Comparison of ENCODE assay signal across 15 cellular contexts in genomic region chr18:12862874-12863482, GRCh38. TPM values are rescaled to one million over a fixed set of nuclear protein-coding genes. Genes with fewer than 3 reads are reported as not detected.
A peak's percentile ranks its signal among the peaks of the same experiment; 100 is the strongest.
DNase-seq lines count a peak whose midpoint lies in the region; ATAC-seq and TF ChIP-seq lines count a peak whose summit lies in the region.
"Had no signal": no experiment of that assay in that cellular context is flagged by ENCODE, and none has a peak within 500 bp of the region (broad histone marks: within the 10 kb centered on the region; RNA-seq: fewer than 3 reads in every experiment).

No MANE protein-coding gene starts in this region.

- H3K9ac ChIP-seq in PC-3 (ENCODE audit: low read length), result no peak overlapping the region
- H3K9ac ChIP-seq in iPS-20b (ENCODE audit: low read depth, low read length), result peak overlapping the region; percentile 28; the same call in 1 of the 2 replicates

- peaks cover 12% of the 10 kb centered on the region; the same call in 1 of the 2 replicates for H4K20me1 ChIP-seq in PC-3 (ENCODE audit: low read length)

- H3K36me3 ChIP-seq in cardiac muscle cell, result no peaks in the 10 kb centered on the region
- H3K36me3 ChIP-seq in right atrium auricular region, result no peaks in the 10 kb centered on the region
- H3K36me3 ChIP-seq in PC-3 (ENCODE audit: low read depth, low read length), result peaks cover 3% of the 10 kb centered on the region; the same call in 1 of the 2 replicates
- no peaks in the 10 kb centered on the region for H3K36me3 ChIP-seq in iPS-20b (ENCODE audit: insufficient read depth, low read depth, low read length)
- H3K36me3 ChIP-seq in thymus (ENCODE audit: control insufficient read depth, insufficient read depth), result peaks cover 4% of the 10 kb centered on the region
- no peaks in the 10 kb centered on the region for H3K36me3 ChIP-seq in HAP-1 (replicated peaks)
- peaks cover 0 to 4% (median 0%) of the 10 kb centered on the region in 9 donors for H3K36me3 ChIP-seq in heart right ventricle
- H3K36me3 ChIP-seq: MG63 had no signal

- CTCF ChIA-PET in PC-3 (lab: Charles Lee), result no interaction called here

- H2AFZ ChIP-seq in PC-3 (ENCODE audit: low read length), result no peak overlapping the region

- TF ChIP-seq CTCF in cardiac muscle cell (IDR thresholded peaks at IDR 0.05; ENCODE audit: low read depth, low read length) (no peak), right atrium auricular region (IDR thresholded peaks at IDR 0.05) (no peak), PC-3 (conservative IDR thresholded peaks at IDR 0.05; ENCODE audit: low read depth, low read length) (no peak), heart right ventricle (IDR thresholded peaks at IDR 0.05) (no peak)

- H3K4me3 ChIP-seq in cardiac muscle cell, result no peak overlapping the region
- H3K4me3 ChIP-seq in right atrium auricular region, result no peak overlapping the region
- H3K4me3 ChIP-seq in PC-3 (ENCODE audit: low read length), result no peak overlapping the region
- peak overlapping the region; percentile 41; the same call in 1 of the 2 replicates for H3K4me3 ChIP-seq in iPS-20b (ENCODE audit: low read length)
- no peak overlapping the region for H3K4me3 ChIP-seq in thymus (ENCODE audit: low read length)
- no peak overlapping the region for H3K4me3 ChIP-seq in HAP-1
- no peak overlapping the region for H3K4me3 ChIP-seq in heart right ventricle
- H3K4me3 ChIP-seq: lower lobe of right lung, MG63, stomach had no signal

- H3F3A ChIP-seq in PC-3 (ENCODE audit: low read length, unreplicated experiment), result no peaks in the 10 kb centered on the region

- H3K27me3 ChIP-seq in cardiac muscle cell, result no peaks in the 10 kb centered on the region
- no peaks in the 10 kb centered on the region for H3K27me3 ChIP-seq in right atrium auricular region
- no peaks in the 10 kb centered on the region for H3K27me3 ChIP-seq in PC-3 (ENCODE audit: low read length)
- H3K27me3 ChIP-seq in iPS-20b (ENCODE audit: insufficient read depth, low read length), result no peaks in the 10 kb centered on the region
- no peaks in the 10 kb centered on the region for H3K27me3 ChIP-seq in thymus (ENCODE audit: control insufficient read depth, insufficient read depth)
- H3K27me3 ChIP-seq in HAP-1 (ENCODE audit: low read depth), result no peaks in the 10 kb centered on the region
- H3K27me3 ChIP-seq in heart right ventricle, result no peaks in the 10 kb centered on the region
- H3K27me3 ChIP-seq: MG63, stomach had no signal

- H3K27ac ChIP-seq in cardiac muscle cell (peak overlapping the region; percentile 3), right atrium auricular region (no peak overlapping the region), PC-3 (ENCODE audit: low read length) (peak overlapping the region; percentile 72), iPS-20b (ENCODE audit: low read length) (no peak overlapping the region), thymus (ENCODE audit: low read depth) (peak overlapping the region; percentile 59), heart right ventricle (no peak overlapping the region)
- H3K27ac ChIP-seq: lower lobe of right lung had no signal

- intact Hi-C loops in PC-3 (cut with micrococcal nuclease) (loop anchor here (2.0 kb wide), 1 partner anchor 20 kb away; no protein-coding TSS in a partner anchor), heart right ventricle (cut with DNase I) (no loop called here)

- in situ Hi-C loops in HAP-1 (cut with MboI; ENCODE audit: low sequenced_read_pairs), result no loop called here

- H3K4me1 ChIP-seq in cardiac muscle cell (ENCODE audit: low read depth) (peaks cover 10% of the 10 kb centered on the region), right atrium auricular region (no peaks in the 10 kb centered on the region), PC-3 (ENCODE audit: insufficient read depth, low read length) (peaks cover 23% of the 10 kb centered on the region), iPS-20b (ENCODE audit: insufficient read depth, low read length) (peaks cover 15% of the 10 kb centered on the region), thymus (ENCODE audit: control insufficient read depth, insufficient read depth, low read length) (peaks cover 41% of the 10 kb centered on the region), HAP-1 (peaks cover 18% of the 10 kb centered on the region), heart right ventricle (peaks cover 0 to 43% (median 9%) of the 10 kb centered on the region in 9 donors)

- peak overlapping the region; percentile 30 for H3K4me2 ChIP-seq in PC-3 (ENCODE audit: low read length)

- H3K9me2 ChIP-seq in PC-3 (replicated peaks; ENCODE audit: low read length), result no peaks in the 10 kb centered on the region

- 95% methylated on average over 2 of the region's 2 CpGs for WGBS in thymus
- WGBS in heart right ventricle, 2 donors, result 93 to 98% methylated on average over 2 of the region's 2 CpGs

- DNase-seq in cardiac muscle cell (ENCODE audit: low read depth in 1 of 2, low spot score in 1 of 2), result no peak
- DNase-seq in right atrium auricular region (ENCODE audit: low spot score), result no peak
- no peak for DNase-seq in PC-3
- DNase-seq in HAP-1 (ENCODE audit: low spot score in 2 of 2), result no peak
- DNase-seq in DMS153 treated with DMSO at 0.1 percent for 48 hours (lab: John Stamatoyannopoulos, UW; ENCODE audit: unreplicated experiment), result no peak
- no peak for DNase-seq in heart right ventricle
- DNase-seq: amniotic stem cell, lower lobe of right lung, MG63, NCI-H1930, NCI-H524, occipital lobe had no signal

- POLR2A ChIA-PET in PC-3 (lab: Charles Lee; ENCODE audit: unreplicated experiment), result interaction anchor here (0.5 to 0.6 kb wide), 3 partner anchors 20 to 1236 kb away, joined by 3 to 11 read pairs (median 5); no protein-coding TSS in a partner anchor

- BruUV-seq in PC-3 (replicated peaks; lab: Mats Ljungman, UMichigan), result no TSS peak

- H3K79me2 ChIP-seq in PC-3 (ENCODE audit: low read length), result peaks cover 91% of the 10 kb centered on the region

- ATAC-seq in PC-3 (peak; percentile 75), heart right ventricle (no peak)

- H3K9me3 ChIP-seq in cardiac muscle cell (ENCODE audit: low read depth) (no peaks in the 10 kb centered on the region), right atrium auricular region (no peaks in the 10 kb centered on the region), PC-3 (ENCODE audit: low read length) (no peaks in the 10 kb centered on the region), iPS-20b (ENCODE audit: insufficient read depth, low read depth, low read length) (no peaks in the 10 kb centered on the region), thymus (ENCODE audit: control insufficient read depth) (no peaks in the 10 kb centered on the region), HAP-1 (no peaks in the 10 kb centered on the region), heart right ventricle (no peaks in the 10 kb centered on the region)
- H3K9me3 ChIP-seq: lower lobe of right lung, MG63, stomach had no signal

RNA-seq across cellular contexts. Expression of gene PTPN2, which starts 21.1 kb away (rescaled TPM):
- total RNA-seq in cardiac muscle cell (20.4 and 24.7 TPM in 2 replicates), right atrium auricular region (10 to 100 TPM; 13.2 to 14.3 TPM), PC-3 (2014; rRNA removed) (59.8 and 62.4 TPM in 2 replicates), heart right ventricle (10 to 100 TPM; 10.5 to 19.5 (median 13.5) TPM)
- polyA plus RNA-seq in cardiac muscle cell (25.4 and 29.8 TPM in 2 replicates), thymus (116 TPM), heart right ventricle (10 to 100 TPM; 11.8 to 16.6 TPM)

Comparison
In these comparisons a context has a peak if more than half of its experiments do, and no peak if none do; other contexts are left out.
1. H3K27ac ChIP-seq: peak in cardiac muscle cell (single experiment), PC-3 (single experiment) and thymus (single experiment); none in right atrium auricular region (0 of 2), iPS-20b (single experiment) and heart right ventricle (0 of 10).